ENCODE assay signal across 13 cellular contexts in genomic region chr5:149423287-149424268, GRCh38. TPM values are rescaled to one million over a fixed set of nuclear protein-coding genes. Genes with fewer than 3 reads are reported as not detected.
DNase-seq lines count a peak whose midpoint lies in the region; ATAC-seq and TF ChIP-seq lines count a peak whose summit lies in the region.
"Had no signal": no experiment of that assay in that cellular context is flagged by ENCODE, and none has a peak within 500 bp of the region (broad histone marks: within the 10 kb centered on the region; RNA-seq: fewer than 3 reads in every experiment).

No MANE protein-coding gene starts in this region.

- H3K9ac ChIP-seq in fibroblast of lung (ENCODE audit: insufficient read depth, low read length) = peak overlapping the region; percentile 62

- H3K9me3 ChIP-seq in fibroblast of lung (ENCODE audit: control insufficient read depth, insufficient read depth, low read depth, low read length) (no peaks in the 10 kb centered on the region), mucosa of descending colon (no peaks in the 10 kb centered on the region), tibial artery (no peaks in the 10 kb centered on the region)

- H3K4me2 ChIP-seq in fibroblast of lung (ENCODE audit: extremely low read depth, insufficient read depth, low read length) = peak overlapping the region; percentile 49

- DNase-seq in UCSD-AML1 (lab: John Stamatoyannopoulos, UW; ENCODE audit: unreplicated experiment) (peak; percentile 42), fibroblast of lung (ENCODE audit: low read depth in 2 of 2) (peak; percentile 85 to 89), mucosa of descending colon (no peak), tibial artery (peak in 1 of 2 donors; percentile 82), NCI-H1417 (lab: John Stamatoyannopoulos, UW) (no peak), NCI-H1105 (lab: John Stamatoyannopoulos, UW) (no peak)
- DNase-seq in activated T-cell treated with anti-CD3 and anti-CD28 coated beads, Interleukin-2, amount 50 U/mL, for 72 hours = no peak
- DNase-seq in activated naive CD4-positive, alpha-beta T cell treated with anti-CD3 and anti-CD28 coated beads, Interleukin-2, amount 50 U/mL, for 72 hours (ENCODE audit: low spot score in 2 of 2) = no peak
- DNase-seq: anterior cingulate cortex, DMS 273 treated with DMSO at 0.1 percent for 48 hours, hippocampal formation, NCI-H1436 treated with DMSO at 0.1 percent for 48 hours had no signal

- no peaks in the 10 kb centered on the region for H3K36me3 Mint-ChIP-seq in activated T-cell treated with anti-CD3 and anti-CD28 coated beads, Interleukin-2, amount 50 U/mL, for 72 hours (ENCODE audit: insufficient read depth in 2 of 2)
- no peaks in the 10 kb centered on the region for H3K36me3 Mint-ChIP-seq in activated naive CD4-positive, alpha-beta T cell treated with anti-CD3 and anti-CD28 coated beads, Interleukin-2, amount 50 U/mL, for 72 hours

- no peaks in the 10 kb centered on the region for H3K9me3 Mint-ChIP-seq in activated T-cell treated with anti-CD3 and anti-CD28 coated beads, Interleukin-2, amount 50 U/mL, for 72 hours
- H3K9me3 Mint-ChIP-seq in activated naive CD4-positive, alpha-beta T cell treated with anti-CD3 and anti-CD28 coated beads, Interleukin-2, amount 50 U/mL, for 72 hours = no peaks in the 10 kb centered on the region

- intact Hi-C loops in mucosa of descending colon (cut with DNase I, micrococcal nuclease) = no loop called here
- intact Hi-C loops in tibial artery (cut with DNase I; ENCODE audit: low total_unique reads) = loop anchor here (5.0 kb wide), 1 partner anchor 41 kb away; no protein-coding TSS in a partner anchor

- H4K20me1 ChIP-seq in fibroblast of lung (ENCODE audit: control insufficient read depth, extremely low read depth, insufficient read depth, low read length) = no peaks in the 10 kb centered on the region

- no peaks in the 10 kb centered on the region for H3K27me3 Mint-ChIP-seq in activated T-cell treated with anti-CD3 and anti-CD28 coated beads, Interleukin-2, amount 50 U/mL, for 72 hours (ENCODE audit: low read depth)

- H3K27ac Mint-ChIP-seq in activated T-cell treated with anti-CD3 and anti-CD28 coated beads, Interleukin-2, amount 50 U/mL, for 72 hours = no peak overlapping the region
- H3K27ac Mint-ChIP-seq in activated naive CD4-positive, alpha-beta T cell treated with anti-CD3 and anti-CD28 coated beads, Interleukin-2, amount 50 U/mL, for 72 hours = no peak overlapping the region

- no peak overlapping the region for H2AFZ ChIP-seq in fibroblast of lung (ENCODE audit: low read length)

- H3K4me3 Mint-ChIP-seq in activated T-cell treated with anti-CD3 and anti-CD28 coated beads, Interleukin-2, amount 50 U/mL, for 72 hours = no peak overlapping the region

- H3K4me1 Mint-ChIP-seq in activated T-cell treated with anti-CD3 and anti-CD28 coated beads, Interleukin-2, amount 50 U/mL, for 72 hours (ENCODE audit: low read depth) = peaks cover 4% of the 10 kb centered on the region

- H3K27me3 ChIP-seq in fibroblast of lung (ENCODE audit: control insufficient read depth, insufficient read depth, low read length) (no peaks in the 10 kb centered on the region), tibial artery (no peaks in the 10 kb centered on the region)

- H3K4me1 ChIP-seq in fibroblast of lung (ENCODE audit: control insufficient read depth, extremely low read depth, insufficient read depth, low read length) (peaks cover 66% of the 10 kb centered on the region), mucosa of descending colon (ENCODE audit: low read depth) (no peaks in the 10 kb centered on the region), tibial artery (peaks cover 5 to 73% (median 61%) of the 10 kb centered on the region in 4 donors)

- TF ChIP-seq CTCF in fibroblast of lung (conservative IDR thresholded peaks at IDR 0.05 in 1 of 2, IDR thresholded peaks at IDR 0.05 in 1 of 2; ENCODE audit: low read depth in 1 of 2, low read length in 2 of 2) (no peak), mucosa of descending colon (IDR thresholded peaks at IDR 0.05) (no peak), tibial artery (IDR thresholded peaks at IDR 0.05) (peak in 1 of 2 experiments; percentile 12)

- H3K36me3 ChIP-seq in fibroblast of lung (ENCODE audit: control insufficient read depth, insufficient read depth, low read length) = peaks cover 31% of the 10 kb centered on the region
- no peaks in the 10 kb centered on the region for H3K36me3 ChIP-seq in mucosa of descending colon (ENCODE audit: low read depth)
- H3K36me3 ChIP-seq in tibial artery = peaks cover 93 to 100% (median 99%) of the 10 kb centered on the region in 3 donors

- H3K4me3 ChIP-seq in fibroblast of lung (replicated peaks in 1 of 4; ENCODE audit: control extremely low read depth in 1 of 4, insufficient read depth in 1 of 4, low read depth in 3 of 4, low read length in 4 of 4) (peak overlapping the region in 1 of 4 experiments; percentile 29), mucosa of descending colon (no peak overlapping the region), tibial artery (peak overlapping the region in 1 of 2 donors; percentile 66)

- H3K27ac ChIP-seq in fibroblast of lung (ENCODE audit: insufficient read depth, low read length) (peak overlapping the region; percentile 92), tibial artery (peak overlapping the region; percentile 90 to 98)

- H3K79me2 ChIP-seq in fibroblast of lung (ENCODE audit: control insufficient read depth, insufficient read depth, low read length) = peaks cover 16% of the 10 kb centered on the region

- peak; percentile 11 for ATAC-seq in mucosa of descending colon
- ATAC-seq in activated T-cell treated with anti-CD3 and anti-CD28 coated beads, Interleukin-2, amount 50 U/mL, for 72 hours (replicated peaks in 1 of 2) = no peak
- ATAC-seq in activated naive CD4-positive, alpha-beta T cell treated with anti-CD3 and anti-CD28 coated beads, Interleukin-2, amount 50 U/mL, for 72 hours = no peak

RNA-seq across cellular contexts. Expression of gene IL17B, which starts 44.5 kb away (rescaled TPM):
- total RNA-seq in fibroblast of lung = not detected in 2 replicates
- 0.34 TPM in 1 of 2 replicates, not detected in the other for polyA plus RNA-seq in fibroblast of lung
- not detected in 2 replicates for polyA plus RNA-seq in fibroblast of lung (2012)
- polyA minus RNA-seq in fibroblast of lung (ENCODE audit: low replicate concordance) = not detected in 2 replicates
- under 1 TPM in 1 of 3 donors, not detected in 2; 0.92 TPM for total RNA-seq in mucosa of descending colon
- total RNA-seq in activated T-cell treated with anti-CD3 and anti-CD28 coated beads, Interleukin-2, amount 50 U/mL, for 72 hours = not detected
- total RNA-seq in activated naive CD4-positive, alpha-beta T cell treated with anti-CD3 and anti-CD28 coated beads, Interleukin-2, amount 50 U/mL, for 72 hours = not detected
- total RNA-seq: renal cortical epithelial cell had no signal

Comparison
In these comparisons a context has a peak if more than half of its experiments do, and no peak if none do; other contexts are left out.
1. DNase-seq: peak in UCSD-AML1 (single experiment) and fibroblast of lung (2 of 2); none in mucosa of descending colon (0 of 3), activated T-cell treated with anti-CD3 and anti-CD28 coated beads, Interleukin-2, amount 50 U/mL, for 72 hours (0 of 2), NCI-H1417 (0 of 3), NCI-H1105 (single experiment) and activated naive CD4-positive, alpha-beta T cell treated with anti-CD3 and anti-CD28 coated beads, Interleukin-2, amount 50 U/mL, for 72 hours (0 of 2).